ENCODE assay signal across 2 cellular contexts in the genomic region with DNA sequence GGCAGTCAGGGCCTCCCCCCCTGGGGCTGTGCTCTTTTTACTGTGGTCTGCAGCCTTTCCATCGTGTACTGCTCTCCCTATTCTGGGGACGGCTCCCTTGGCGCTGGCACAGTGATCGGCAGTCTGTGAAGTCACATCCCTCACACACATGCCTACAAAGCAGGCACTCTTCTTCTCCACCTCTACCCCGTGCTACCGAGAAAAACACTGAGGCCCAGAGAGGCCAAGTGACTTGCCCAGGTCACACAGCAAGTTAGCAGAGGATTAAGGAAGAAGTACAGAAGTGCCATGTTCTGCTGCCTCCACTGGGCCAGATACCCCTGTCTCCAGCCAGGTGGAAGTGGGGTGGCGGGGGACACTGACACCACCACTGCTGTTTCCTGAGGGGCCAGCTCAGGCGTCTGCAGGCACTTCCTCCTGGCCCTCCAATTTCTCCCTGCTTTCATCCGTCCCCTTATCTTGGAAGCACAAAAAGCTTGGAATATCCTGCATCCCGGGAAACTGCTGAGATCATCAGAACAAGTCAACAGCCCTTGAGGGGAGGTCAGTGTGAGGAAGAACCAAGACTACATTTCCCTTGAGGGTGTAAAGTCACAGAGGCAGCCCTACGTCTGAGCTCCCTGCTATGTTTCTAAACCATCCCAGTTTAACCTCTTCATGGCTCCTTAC.
TF ChIP-seq lines count a peak whose summit lies in the region.

No MANE protein-coding gene starts in this region.

TF ChIP-seq in H1, 55 proteins besides CTCF, POLR2A, EP300 and RAD21:
- TF ChIP-seq TAF7 (optimal IDR thresholded peaks at IDR 0.05; ENCODE audit: borderline replicate concordance, low read depth, low read length), result no peak
- TF ChIP-seq MAFK (IDR thresholded peaks at IDR 0.05; ENCODE audit: low read depth, low read length), result peak; percentile 53; the same call in 1 of the 2 replicates

TF ChIP-seq in liver, 16 proteins besides CTCF, POLR2A, EP300 and RAD21:
- TF ChIP-seq FOXA1 (IDR thresholded peaks at IDR 0.05) (no peak), ZBTB33 (IDR thresholded peaks at IDR 0.05) (no peak), ATF3 (IDR thresholded peaks at IDR 0.05) (no peak), NR2F2 (IDR thresholded peaks at IDR 0.05) (peak; percentile 95), MAX (IDR thresholded peaks at IDR 0.05) (no peak), RXRA (IDR thresholded peaks at IDR 0.05) (peak; percentile 9 to 23), GABPA (IDR thresholded peaks at IDR 0.05 in 1 of 2, conservative IDR thresholded peaks at IDR 0.05 in 1 of 2) (no peak)
- TF ChIP-seq, protein P1, sequence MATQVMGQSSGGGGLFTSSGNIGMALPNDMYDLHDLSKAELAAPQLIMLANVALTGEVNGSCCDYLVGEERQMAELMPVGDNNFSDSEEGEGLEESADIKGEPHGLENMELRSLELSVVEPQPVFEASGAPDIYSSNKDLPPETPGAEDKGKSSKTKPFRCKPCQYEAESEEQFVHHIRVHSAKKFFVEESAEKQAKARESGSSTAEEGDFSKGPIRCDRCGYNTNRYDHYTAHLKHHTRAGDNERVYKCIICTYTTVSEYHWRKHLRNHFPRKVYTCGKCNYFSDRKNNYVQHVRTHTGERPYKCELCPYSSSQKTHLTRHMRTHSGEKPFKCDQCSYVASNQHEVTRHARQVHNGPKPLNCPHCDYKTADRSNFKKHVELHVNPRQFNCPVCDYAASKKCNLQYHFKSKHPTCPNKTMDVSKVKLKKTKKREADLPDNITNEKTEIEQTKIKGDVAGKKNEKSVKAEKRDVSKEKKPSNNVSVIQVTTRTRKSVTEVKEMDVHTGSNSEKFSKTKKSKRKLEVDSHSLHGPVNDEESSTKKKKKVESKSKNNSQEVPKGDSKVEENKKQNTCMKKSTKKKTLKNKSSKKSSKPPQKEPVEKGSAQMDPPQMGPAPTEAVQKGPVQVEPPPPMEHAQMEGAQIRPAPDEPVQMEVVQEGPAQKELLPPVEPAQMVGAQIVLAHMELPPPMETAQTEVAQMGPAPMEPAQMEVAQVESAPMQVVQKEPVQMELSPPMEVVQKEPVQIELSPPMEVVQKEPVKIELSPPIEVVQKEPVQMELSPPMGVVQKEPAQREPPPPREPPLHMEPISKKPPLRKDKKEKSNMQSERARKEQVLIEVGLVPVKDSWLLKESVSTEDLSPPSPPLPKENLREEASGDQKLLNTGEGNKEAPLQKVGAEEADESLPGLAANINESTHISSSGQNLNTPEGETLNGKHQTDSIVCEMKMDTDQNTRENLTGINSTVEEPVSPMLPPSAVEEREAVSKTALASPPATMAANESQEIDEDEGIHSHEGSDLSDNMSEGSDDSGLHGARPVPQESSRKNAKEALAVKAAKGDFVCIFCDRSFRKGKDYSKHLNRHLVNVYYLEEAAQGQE (IDR thresholded peaks at IDR 0.05), result peak; percentile 65
